In genomic region chr2:112483821-112484220, GRCh38 we compare ENCODE assay signal across 8 cellular contexts. TPM values are rescaled to one million over a fixed set of nuclear protein-coding genes. Genes with fewer than 3 reads are reported as not detected.
DNase-seq lines count a peak whose midpoint lies in the region; ATAC-seq and TF ChIP-seq lines count a peak whose summit lies in the region.

No MANE protein-coding gene starts in this region.

- H3K27me3 ChIP-seq in OCI-LY3 (ENCODE audit: low read depth, low read length) = no peaks in the 10 kb centered on the region
- no peaks in the 10 kb centered on the region for H3K27me3 ChIP-seq in neuron (ENCODE audit: insufficient read depth, low read length)

- peak overlapping the region in 1 of 2 donors; percentile 85 for H3K27ac Mint-ChIP-seq in activated naive CD4-positive, alpha-beta T cell treated with anti-CD3 and anti-CD28 coated beads, Interleukin-2, amount 50 U/mL, for 72 hours

- ATAC-seq in GM18517 (IDR thresholded peaks at IDR 0.05; ENCODE audit: unreplicated experiment) = no peak
- ATAC-seq in activated naive CD4-positive, alpha-beta T cell treated with anti-CD3 and anti-CD28 coated beads, Interleukin-2, amount 50 U/mL, for 72 hours = no peak

- DNase-seq in NCI-H2227 (lab: John Stamatoyannopoulos, UW; ENCODE audit: unreplicated experiment) (peak; percentile 6), NCI-H2227 treated with DMSO at 0.1 percent for 48 hours (lab: John Stamatoyannopoulos, UW) (no peak), choroid plexus epithelial cell (ENCODE audit: low read depth) (no peak), midbrain (lab: John Stamatoyannopoulos, UW) (no peak)
- no peak for DNase-seq in activated naive CD4-positive, alpha-beta T cell treated with anti-CD3 and anti-CD28 coated beads, Interleukin-2, amount 50 U/mL, for 72 hours (ENCODE audit: low spot score in 2 of 2)

- TF ChIP-seq CTCF in OCI-LY3 (IDR thresholded peaks at IDR 0.05; ENCODE audit: low read depth, low read length) = no peak
- TF ChIP-seq CTCF in choroid plexus epithelial cell (conservative IDR thresholded peaks at IDR 0.05; ENCODE audit: low read depth, low read length) = no peak

- H3K4me3 ChIP-seq in OCI-LY3 (ENCODE audit: low read length) = no peak overlapping the region
- peak overlapping the region; percentile 2 for H3K4me3 ChIP-seq in choroid plexus epithelial cell (ENCODE audit: low read depth, low read length)
- peak overlapping the region; percentile 73 for H3K4me3 ChIP-seq in neuron (ENCODE audit: low read length)

- H3K4me1 ChIP-seq in OCI-LY3 (ENCODE audit: low read length) = peaks cover 5% of the 10 kb centered on the region
- H3K4me1 ChIP-seq in neuron (ENCODE audit: insufficient read depth, low read length) = peaks cover 19% of the 10 kb centered on the region

- no peaks in the 10 kb centered on the region for H3K9me3 ChIP-seq in OCI-LY3 (ENCODE audit: insufficient read depth, low read length)
- peaks cover 10% of the 10 kb centered on the region for H3K9me3 ChIP-seq in neuron (ENCODE audit: low read length)

- peaks cover 25% of the 10 kb centered on the region for H3K79me2 ChIP-seq in OCI-LY3 (ENCODE audit: low read length)

- H3K9ac ChIP-seq in OCI-LY3 (ENCODE audit: low read length) = no peak overlapping the region

- no peak overlapping the region for H3K27ac ChIP-seq in OCI-LY3 (ENCODE audit: low read length)

- no peaks in the 10 kb centered on the region for H4K20me1 ChIP-seq in OCI-LY3 (ENCODE audit: insufficient read depth, low read length)

- H3K36me3 ChIP-seq in OCI-LY3 (replicated peaks; ENCODE audit: low read depth, low read length) (peaks cover 8% of the 10 kb centered on the region), neuron (ENCODE audit: insufficient read depth, low read length) (peaks cover 30% of the 10 kb centered on the region)

- H3K36me3 Mint-ChIP-seq in activated naive CD4-positive, alpha-beta T cell treated with anti-CD3 and anti-CD28 coated beads, Interleukin-2, amount 50 U/mL, for 72 hours = peaks cover 18 to 19% of the 10 kb centered on the region in 2 donors

- no peak overlapping the region for H2AFZ ChIP-seq in OCI-LY3 (ENCODE audit: low read depth, low read length)
- no peak overlapping the region for H2AFZ ChIP-seq in neuron (ENCODE audit: low read depth, low read length)

- H3K4me2 ChIP-seq in OCI-LY3 (ENCODE audit: low read length) = peak overlapping the region; percentile 99; the same call in 1 of the 2 replicates

- H3K9me3 Mint-ChIP-seq in activated naive CD4-positive, alpha-beta T cell treated with anti-CD3 and anti-CD28 coated beads, Interleukin-2, amount 50 U/mL, for 72 hours = no peaks in the 10 kb centered on the region

RNA-seq across cellular contexts. Expression of gene TTL, which starts 1.9 kb away (rescaled TPM):
- total RNA-seq in activated naive CD4-positive, alpha-beta T cell treated with anti-CD3 and anti-CD28 coated beads, Interleukin-2, amount 50 U/mL, for 72 hours = 10 to 100 TPM; 21.0 to 27.1 TPM

RNA-seq across cellular contexts. Expression of gene RGPD8, which starts 50.4 kb away (rescaled TPM):
- total RNA-seq in activated naive CD4-positive, alpha-beta T cell treated with anti-CD3 and anti-CD28 coated beads, Interleukin-2, amount 50 U/mL, for 72 hours = 10 to 100 TPM in 1 of 2 donors, 1 to 10 TPM in 1; 7.4 to 16.1 TPM

RNA-seq across cellular contexts. Expression of gene POLR1B, which starts 58.4 kb away (rescaled TPM):
- total RNA-seq in activated naive CD4-positive, alpha-beta T cell treated with anti-CD3 and anti-CD28 coated beads, Interleukin-2, amount 50 U/mL, for 72 hours = 10 to 100 TPM; 30.0 to 50.9 TPM
